ENCODE assay signal across 8 cellular contexts in genomic region chr14:35438910-35439713, GRCh38. TPM values are rescaled to one million over a fixed set of nuclear protein-coding genes. Genes with fewer than 3 reads are reported as not detected.
DNase-seq lines count a peak whose midpoint lies in the region; ATAC-seq and TF ChIP-seq lines count a peak whose summit lies in the region.

No MANE protein-coding gene starts in this region.

- no peak overlapping the region for H3K4me3 ChIP-seq in AG10803 (ENCODE audit: low read length)
- H3K4me3 ChIP-seq in fibroblast of lung (replicated peaks in 1 of 4; ENCODE audit: control extremely low read depth in 1 of 4, insufficient read depth in 1 of 4, low read depth in 3 of 4, low read length in 4 of 4) = no peak overlapping the region
- H3K4me3 ChIP-seq in prostate gland = no peak overlapping the region

- no peaks in the 10 kb centered on the region for H3K4me1 ChIP-seq in fibroblast of lung (ENCODE audit: control insufficient read depth, extremely low read depth, insufficient read depth, low read length)
- H3K4me1 ChIP-seq in prostate gland (replicated peaks) = no peaks in the 10 kb centered on the region

- no peaks in the 10 kb centered on the region for H3K9me3 ChIP-seq in fibroblast of lung (ENCODE audit: control insufficient read depth, insufficient read depth, low read depth, low read length)
- no peaks in the 10 kb centered on the region for H3K9me3 ChIP-seq in prostate gland

- no peaks in the 10 kb centered on the region for H3K36me3 ChIP-seq in fibroblast of lung (ENCODE audit: control insufficient read depth, insufficient read depth, low read length)
- H3K36me3 ChIP-seq in prostate gland = no peaks in the 10 kb centered on the region

- TF ChIP-seq POLR2A in prostate gland (IDR thresholded peaks at IDR 0.05) = no peak

- no peak overlapping the region for H3K4me2 ChIP-seq in fibroblast of lung (ENCODE audit: extremely low read depth, insufficient read depth, low read length)

- H2AFZ ChIP-seq in fibroblast of lung (ENCODE audit: low read length) = no peak overlapping the region

- intact Hi-C loops in prostate gland (cut with DNase I) = no loop called here

- H4K20me1 ChIP-seq in fibroblast of lung (ENCODE audit: control insufficient read depth, extremely low read depth, insufficient read depth, low read length) = no peaks in the 10 kb centered on the region

- WGBS in prostate gland = 69% methylated on average over 8 of the region's 8 CpGs

- TF ChIP-seq CTCF in AG10803 (conservative IDR thresholded peaks at IDR 0.05; ENCODE audit: low read length) = peak; percentile 67
- TF ChIP-seq CTCF in GM20000 (IDR thresholded peaks at IDR 0.05; ENCODE audit: extremely low read depth, missing control alignments) = peak; percentile 59
- peak; percentile 57 to 61 for TF ChIP-seq CTCF in fibroblast of lung (conservative IDR thresholded peaks at IDR 0.05 in 1 of 2, IDR thresholded peaks at IDR 0.05 in 1 of 2; ENCODE audit: low read depth in 1 of 2, low read length in 2 of 2)
- TF ChIP-seq CTCF in prostate gland (IDR thresholded peaks at IDR 0.05) = no peak

- H3K27me3 ChIP-seq in fibroblast of lung (ENCODE audit: control insufficient read depth, insufficient read depth, low read length) (no peaks in the 10 kb centered on the region), prostate gland (replicated peaks; ENCODE audit: insufficient read depth) (no peaks in the 10 kb centered on the region)

- H3K27ac ChIP-seq in fibroblast of lung (ENCODE audit: insufficient read depth, low read length) (no peak overlapping the region), prostate gland (no peak overlapping the region)

- DNase-seq in AG10803 (ENCODE audit: low read depth) (no peak), GM20000 (ENCODE audit: low spot score) (peak; percentile 17), NCI-H69 (lab: John Stamatoyannopoulos, UW) (peak; percentile 91), fibroblast of lung (ENCODE audit: low read depth in 2 of 2) (no peak), NCI-H1694 (lab: John Stamatoyannopoulos, UW) (no peak), prostate gland (ENCODE audit: low spot score) (no peak), H4 (ENCODE audit: low spot score) (no peak)

- no peaks in the 10 kb centered on the region for H3K79me2 ChIP-seq in fibroblast of lung (ENCODE audit: control insufficient read depth, insufficient read depth, low read length)

- no peak for ATAC-seq in HG03342 (IDR thresholded peaks at IDR 0.05; ENCODE audit: unreplicated experiment)

- no peak overlapping the region for H3K9ac ChIP-seq in fibroblast of lung (ENCODE audit: insufficient read depth, low read length)

RNA-seq across cellular contexts. Expression of gene NFKBIA, which starts 34.6 kb away (rescaled TPM):
- total RNA-seq in fibroblast of lung (67.9 and 73.4 TPM in 2 replicates), prostate gland (100 to 1,000 TPM; 294 to 415 TPM)
- 17.7 and 26.9 TPM in 2 replicates for polyA plus RNA-seq in fibroblast of lung
- polyA plus RNA-seq in fibroblast of lung (2012) = 22.0 and 27.5 TPM in 2 replicates
- 131 and 148 TPM in 2 replicates for polyA minus RNA-seq in fibroblast of lung (ENCODE audit: low replicate concordance)
- 39.5 and 41.4 TPM in 2 replicates for total RNA-seq in H4 (2014; rRNA removed; shearing (Covaris generic))

Comparison
In these comparisons a context has a peak if more than half of its experiments do, and no peak if none do; other contexts are left out.
1. DNase-seq: peak in GM20000 (single experiment) and NCI-H69 (single experiment); none in AG10803 (single experiment), fibroblast of lung (0 of 2), NCI-H1694 (single experiment), prostate gland (single experiment) and H4 (single experiment).
2. CTCF ChIP-seq: peak in AG10803 (single experiment), GM20000 (single experiment) and fibroblast of lung (2 of 2); none in prostate gland (0 of 4).